In the genomic region with DNA sequence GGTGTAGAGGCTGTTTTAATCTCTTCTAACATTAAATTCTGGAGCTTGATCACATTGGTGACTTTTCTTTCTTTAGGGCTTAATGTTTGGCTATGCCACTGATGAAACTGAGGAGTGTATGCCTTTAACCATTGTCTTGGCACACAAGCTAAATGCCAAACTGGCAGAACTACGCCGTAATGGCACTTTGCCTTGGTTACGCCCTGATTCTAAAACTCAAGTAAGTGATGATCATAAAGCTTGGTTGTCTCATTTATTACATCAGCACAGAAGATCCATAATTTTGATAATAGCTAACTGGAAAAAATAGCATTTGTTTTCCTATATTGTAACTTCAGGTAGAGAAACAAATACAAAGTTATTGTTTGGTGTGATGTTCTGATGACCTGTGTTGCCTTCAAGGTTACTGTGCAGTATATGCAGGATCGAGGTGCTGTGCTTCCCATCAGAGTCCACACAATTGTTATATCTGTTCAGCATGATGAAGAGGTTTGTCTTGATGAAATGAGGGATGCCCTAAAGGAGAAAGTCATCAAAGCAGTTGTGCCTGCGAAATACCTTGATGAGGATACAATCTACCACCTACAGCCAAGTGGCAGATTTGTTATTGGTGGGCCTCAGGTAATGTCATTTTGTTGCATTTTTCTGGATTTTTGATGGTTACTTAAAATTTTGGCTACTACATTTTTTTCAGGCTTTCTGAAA, we compare ENCODE assay signal across 9 cellular contexts. TPM values are rescaled to one million over a fixed set of nuclear protein-coding genes. Genes with fewer than 3 reads are reported as not detected.
DNase-seq lines count a peak whose midpoint lies in the region; ATAC-seq, FAIRE-seq and TF ChIP-seq lines count a peak whose summit lies in the region.
"Had no signal": no experiment of that assay in that cellular context is flagged by ENCODE, and none has a peak within 500 bp of the region (broad histone marks: within the 10 kb centered on the region; RNA-seq: fewer than 3 reads in every experiment).

No MANE protein-coding gene starts in this region.

- no TSS peak for BruUV-seq in MCF 10A (replicated peaks; lab: Mats Ljungman, UMichigan)

- TF ChIP-seq CTCF in MCF 10A (IDR thresholded peaks at IDR 0.05; ENCODE audit: unreplicated experiment), result no peak

- intact Hi-C loops in MCF 10A (cut with micrococcal nuclease), result loop anchor here (1.0 kb wide), 1 partner anchor 122 kb away; no protein-coding TSS in a partner anchor

- H2AFZ ChIP-seq in ACC112 (ENCODE audit: low read length, unreplicated experiment), result no peak overlapping the region

- no peaks in the 10 kb centered on the region for H3K27me3 ChIP-seq in ACC112 (ENCODE audit: insufficient read depth, low read length)
- no peaks in the 10 kb centered on the region for H3K27me3 ChIP-seq in HUES64 (ENCODE audit: insufficient read depth, low read length)
- H3K27me3 ChIP-seq in mucosa of rectum (ENCODE audit: control insufficient read depth in 2 of 2, insufficient read depth in 2 of 2, low read length in 2 of 2), result no peaks in the 10 kb centered on the region

- no peaks in the 10 kb centered on the region for H3K27me3 Mint-ChIP-seq in MCF 10A (ENCODE audit: insufficient read depth, unreplicated experiment)

- FAIRE-seq in HTR-8/SVneo (lab: Jason Lieb, UNC), result no peak
- no peak for FAIRE-seq in urothelium cell line (lab: Jason Lieb, UNC)

- peaks cover 24% of the 10 kb centered on the region for H3K4me1 ChIP-seq in ACC112 (ENCODE audit: control insufficient read depth, insufficient read depth, low read length, unreplicated experiment)
- peaks cover 25% of the 10 kb centered on the region; the same call in 1 of the 2 replicates for H3K4me1 ChIP-seq in HUES64 (ENCODE audit: insufficient read depth, low read length)
- H3K4me1 ChIP-seq in mucosa of rectum (ENCODE audit: control insufficient read depth in 2 of 2, insufficient read depth in 2 of 2, low read length in 2 of 2), result peaks cover 25 to 27% of the 10 kb centered on the region in 2 donors

- peaks cover 74% of the 10 kb centered on the region for H3K36me3 Mint-ChIP-seq in MCF 10A (ENCODE audit: insufficient read depth, unreplicated experiment)

- 91% methylated on average over 5 of the region's 5 CpGs for WGBS in HUES64

- H3K36me3 ChIP-seq in ACC112 (ENCODE audit: insufficient read depth, low read length) (peaks cover 53% of the 10 kb centered on the region), HUES64 (ENCODE audit: insufficient read depth, low read length) (peaks cover 66% of the 10 kb centered on the region), mucosa of rectum (ENCODE audit: control insufficient read depth in 2 of 2, insufficient read depth in 2 of 2, low read length in 2 of 2) (peaks cover 41 to 55% of the 10 kb centered on the region in 2 donors)

- DNase-seq in MCF 10A (ENCODE audit: unreplicated experiment) (peak; percentile 47), HTR-8/SVneo (ENCODE audit: insufficient read length, low spot score) (no peak), urothelium cell line (ENCODE audit: low spot score) (no peak), HPDE6-E6E7 (ENCODE audit: extremely low spot score) (no peak)

- peaks cover 41% of the 10 kb centered on the region for H3K4me1 Mint-ChIP-seq in MCF 10A (ENCODE audit: insufficient read depth, unreplicated experiment)

- peaks cover 60% of the 10 kb centered on the region for H3K79me2 ChIP-seq in ACC112 (ENCODE audit: control insufficient read depth, insufficient read depth, low read length, unreplicated experiment)

- peak overlapping the region; percentile 35 for H3K27ac Mint-ChIP-seq in MCF 10A (ENCODE audit: low read depth, unreplicated experiment)

- CTCF ChIA-PET in MCF 10A (lab: Yijun Ruan, JAX), result interaction anchor here (0.6 to 5.3 kb wide), 8 partner anchors 9 to 244 kb away, joined by 3 to 53 read pairs (median 4); partner anchors contain the start of gene SH2D6

- H3K9ac ChIP-seq in HUES64 (ENCODE audit: low read depth, low read length), result peak overlapping the region; percentile 100; the same call in 1 of the 2 replicates
- peak overlapping the region; percentile 96 to 98 for H3K9ac ChIP-seq in mucosa of rectum (ENCODE audit: low read depth in 1 of 2, low read length in 2 of 2)

- POLR2A ChIA-PET in MCF 10A (lab: Yijun Ruan, JAX), result interaction anchor here (0.6 to 18.1 kb wide), 23 partner anchors 7 to 214 kb away, joined by 3 to 376 read pairs (median 11); partner anchors contain the start of genes C2orf68, ELMOD3, GGCX and RETSAT

- H3K4me3 ChIP-seq in ACC112 (ENCODE audit: low read depth, low read length) (peak overlapping the region; percentile 90), HUES64 (ENCODE audit: low read length) (peak overlapping the region; percentile 99), mucosa of rectum (ENCODE audit: low read length in 2 of 2) (peak overlapping the region in 1 of 2 donors; percentile 92)
- H3K4me3 ChIP-seq: mucosa of descending colon had no signal

- H3K4me3 Mint-ChIP-seq in MCF 10A (ENCODE audit: unreplicated experiment), result peak overlapping the region; percentile 98

- peak overlapping the region; percentile 96 for H3K27ac ChIP-seq in ACC112 (ENCODE audit: low read depth, low read length)
- H3K27ac ChIP-seq in HUES64 (ENCODE audit: low read depth, low read length), result no peak overlapping the region
- H3K27ac ChIP-seq in mucosa of rectum (ENCODE audit: low read depth in 2 of 2, low read length in 2 of 2), result peak overlapping the region; percentile 98 to 99

- H3K9me3 ChIP-seq in HUES64 (ENCODE audit: insufficient read depth, low read depth, low read length) (peaks cover 5% of the 10 kb centered on the region; the same call in 1 of the 2 replicates), mucosa of rectum (ENCODE audit: control insufficient read depth in 2 of 2, low read length in 2 of 2) (no peaks in the 10 kb centered on the region)
- H3K9me3 ChIP-seq: mucosa of descending colon had no signal

- no peaks in the 10 kb centered on the region for H3K9me3 Mint-ChIP-seq in MCF 10A (ENCODE audit: unreplicated experiment)

- no peak for ATAC-seq in GM21619 (IDR thresholded peaks at IDR 0.05; ENCODE audit: unreplicated experiment)
- ATAC-seq: mucosa of descending colon had no signal

RNA-seq across cellular contexts. Expression of gene MAT2A, which starts 2.9 kb away (rescaled TPM):
- 253 TPM for polyA plus RNA-seq in HUES64 (2013, experiment 1 of 2)
- polyA plus RNA-seq in HUES64 (2013, experiment 2 of 2), result 205 TPM
- 348 and 366 TPM in 2 replicates for total RNA-seq in MCF 10A (2022)

RNA-seq across cellular contexts. Expression of gene GGCX, which starts 19.4 kb away (rescaled TPM):
- polyA plus RNA-seq in HUES64 (2013, experiment 1 of 2), result 25.0 TPM
- 25.9 TPM for polyA plus RNA-seq in HUES64 (2013, experiment 2 of 2)
- 49.1 and 52.2 TPM in 2 replicates for total RNA-seq in MCF 10A (2022)

RNA-seq across cellular contexts. Expression of gene VAMP8, which starts 35.5 kb away (rescaled TPM):
- 47.2 TPM for polyA plus RNA-seq in HUES64 (2013, experiment 1 of 2)
- polyA plus RNA-seq in HUES64 (2013, experiment 2 of 2), result 42.2 TPM
- 49.9 and 56.0 TPM in 2 replicates for total RNA-seq in MCF 10A (2022)

RNA-seq across cellular contexts. Expression of gene VAMP5, which starts 42.3 kb away (rescaled TPM):
- polyA plus RNA-seq in HUES64 (2013, experiment 1 of 2), result 5.3 TPM
- 10.3 TPM for polyA plus RNA-seq in HUES64 (2013, experiment 2 of 2)
- 1.6 and 3.0 TPM in 2 replicates for total RNA-seq in MCF 10A (2022)

RNA-seq across cellular contexts. Expression of gene RNF181, which starts 53.6 kb away (rescaled TPM):
- 99.6 TPM for polyA plus RNA-seq in HUES64 (2013, experiment 1 of 2)
- 103 TPM for polyA plus RNA-seq in HUES64 (2013, experiment 2 of 2)
- 125 and 215 TPM in 2 replicates for total RNA-seq in MCF 10A (2022)
